12 cellular contexts compared by ENCODE assay signal in genomic region chr14:55546212-55546874, GRCh38.
DNase-seq lines count a peak whose midpoint lies in the region; ATAC-seq and TF ChIP-seq lines count a peak whose summit lies in the region.
"Had no signal": no experiment of that assay in that cellular context is flagged by ENCODE, and none has a peak within 500 bp of the region (broad histone marks: within the 10 kb centered on the region; RNA-seq: fewer than 3 reads in every experiment).

No MANE protein-coding gene starts in this region.

- DNase-seq in SW480 (ENCODE audit: low spot score), result no peak
- no peak for DNase-seq in LoVo (ENCODE audit: low spot score)
- no peak for DNase-seq in NCI-H187 (lab: John Stamatoyannopoulos, UW)
- no peak for DNase-seq in kidney glomerular epithelial cell (lab: John Stamatoyannopoulos, UW)
- DNase-seq: activated T-cell treated with anti-CD3 and anti-CD28 coated beads, Interleukin-2, amount 50 U/mL, for 4 hours; NCI-H526 treated with DMSO at 0.1 percent for 48 hours had no signal

- ATAC-seq in GM18505 (IDR thresholded peaks at IDR 0.05; ENCODE audit: unreplicated experiment), result peak; percentile 52
- peak; percentile 50 for ATAC-seq in GM19452 (IDR thresholded peaks at IDR 0.05; ENCODE audit: unreplicated experiment)
- ATAC-seq in HG02884 (IDR thresholded peaks at IDR 0.05; ENCODE audit: unreplicated experiment), result peak; percentile 55
- ATAC-seq in HG03571 (IDR thresholded peaks at IDR 0.05; ENCODE audit: unreplicated experiment), result peak; percentile 56
- ATAC-seq: activated CD4-positive, CD25-positive, alpha-beta regulatory T cell treated with anti-CD3 and anti-CD28 coated beads, Interleukin-2, amount 50 U/mL, for 24 hours; activated T-cell treated with anti-CD3 and anti-CD28 coated beads, Interleukin-2, amount 50 U/mL, for 4 hours; SK-N-SH treated with all-trans-retinoic acid at 6 μM for 48 hours had no signal

- no peak for TF ChIP-seq POLR2A in GM18505 (IDR thresholded peaks at IDR 0.05; ENCODE audit: borderline replicate concordance, extremely low read depth, insufficient read depth, insufficient read length)
